8 cellular contexts compared by ENCODE assay signal in the genomic region with DNA sequence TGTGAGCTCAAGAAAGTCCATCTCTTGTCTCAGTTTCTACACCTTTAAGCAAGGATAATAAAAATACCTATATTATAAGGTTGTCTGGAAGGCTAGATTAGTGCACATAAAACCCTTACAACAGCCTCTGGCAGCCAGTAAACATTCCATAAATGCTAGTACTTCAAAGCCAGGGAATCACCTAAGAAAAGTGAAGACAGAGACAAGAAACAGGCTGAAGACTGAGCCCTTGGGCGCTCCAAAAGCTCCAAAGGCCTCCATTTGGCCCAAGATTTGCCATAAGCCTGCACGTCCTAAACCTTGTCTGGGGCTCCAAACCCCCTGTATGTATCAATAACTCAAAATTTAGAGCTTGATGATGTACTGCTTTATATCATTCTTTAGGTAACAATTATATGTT.
"Had no signal": no experiment of that assay in that cellular context is flagged by ENCODE, and none has a peak within 500 bp of the region (broad histone marks: within the 10 kb centered on the region; RNA-seq: fewer than 3 reads in every experiment).

No MANE protein-coding gene starts in this region.

- ATAC-seq: GM12878 had no signal

- DNase-seq: GDM1, GF-D8 had no signal

- H3K4me3 ChIP-seq: GM12878 had no signal

- FAIRE-seq: G401.6, GM12878, GM12891, GM12892, GM18507, GM19239 had no signal
